In genomic region chr22:19043111-19044085, GRCh38 we compare ENCODE assay signal across 24 cellular contexts.
DNase-seq lines count a peak whose midpoint lies in the region; ATAC-seq and TF ChIP-seq lines count a peak whose summit lies in the region.
"Had no signal": no experiment of that assay in that cellular context is flagged by ENCODE, and none has a peak within 500 bp of the region (broad histone marks: within the 10 kb centered on the region; RNA-seq: fewer than 3 reads in every experiment).

No MANE protein-coding gene starts in this region.

- no peaks in the 10 kb centered on the region for H3K4me1 ChIP-seq in Peyer's patch
- H3K4me1 ChIP-seq: gastroesophageal sphincter, HAP-1, suprapubic skin, uterus had no signal

- H3K9me3 ChIP-seq in Peyer's patch: no peaks in the 10 kb centered on the region
- H3K9me3 ChIP-seq: gastroesophageal sphincter, HAP-1, ovary, suprapubic skin, uterus had no signal

- TF ChIP-seq CTCF in Peyer's patch (IDR thresholded peaks at IDR 0.05): no peak

- H3K27ac ChIP-seq in Peyer's patch: no peak overlapping the region
- H3K27ac ChIP-seq: gastroesophageal sphincter, ovary, suprapubic skin, uterus had no signal

- TF ChIP-seq POLR2A in Peyer's patch (IDR thresholded peaks at IDR 0.05): no peak

- DNase-seq in Right ventricle myocardium inferior (ENCODE audit: missing footprints) (peak; percentile 57), left ventricle myocardium superior (no peak), Peyer's patch (peak in 2 of 3 donors; percentile 26 to 35), hepatic stellate cell (ENCODE audit: low spot score) (peak; percentile 84), NCI-H2171 (lab: John Stamatoyannopoulos, UW) (no peak), head of caudate nucleus (no peak)
- no peak for DNase-seq in activated CD4-positive, alpha-beta T cell treated with anti-CD3 and anti-CD28 coated beads, Interleukin-2, amount 50 U/mL, for 1 hour
- DNase-seq: activated CD4-positive, alpha-beta T cell treated with anti-CD3 and anti-CD28 coated beads for 4 hours; activated gamma-delta T cell; CD4-positive, CD25-positive, alpha-beta regulatory T cell; DMS53; MM.1S; NCI-H1436 treated with DMSO at 0.1 percent for 48 hours; NCI-H774; OCI-M1; SIG-M5; T-helper 1 cell; uterus had no signal

- intact Hi-C loops in Right ventricle myocardium inferior (cut with DNase I) (no loop called here), left ventricle myocardium superior (cut with micrococcal nuclease) (no loop called here), head of caudate nucleus (cut with DNase I) (no loop called here)

- H3K27me3 ChIP-seq in Peyer's patch: no peaks in the 10 kb centered on the region
- H3K27me3 ChIP-seq: gastroesophageal sphincter, ovary, suprapubic skin, uterus had no signal

- H3K4me3 ChIP-seq in Peyer's patch: no peak overlapping the region
- H3K4me3 ChIP-seq: gastroesophageal sphincter, HAP-1, ovary, suprapubic skin, uterus had no signal

- H3K36me3 ChIP-seq in Peyer's patch: peaks cover 0 to 100% (median 0%) of the 10 kb centered on the region in 3 donors
- H3K36me3 ChIP-seq: ovary, uterus had no signal

- no peak for ATAC-seq in Right ventricle myocardium inferior
- ATAC-seq in left ventricle myocardium superior: no peak
- no peak for ATAC-seq in HG02840 (IDR thresholded peaks at IDR 0.05; ENCODE audit: low FRiP score, unreplicated experiment)
- ATAC-seq: gastroesophageal sphincter, right cardiac atrium had no signal

Comparison
In these comparisons a context has a peak if more than half of its experiments do, and no peak if none do; other contexts are left out.
1. DNase-seq: peak in Right ventricle myocardium inferior (single experiment), Peyer's patch (2 of 3) and hepatic stellate cell (single experiment); none in left ventricle myocardium superior (single experiment), NCI-H2171 (single experiment), head of caudate nucleus (0 of 42) and activated CD4-positive, alpha-beta T cell treated with anti-CD3 and anti-CD28 coated beads, Interleukin-2, amount 50 U/mL, for 1 hour (single experiment).